ENCODE assay signal across 13 cellular contexts in the genomic region with DNA sequence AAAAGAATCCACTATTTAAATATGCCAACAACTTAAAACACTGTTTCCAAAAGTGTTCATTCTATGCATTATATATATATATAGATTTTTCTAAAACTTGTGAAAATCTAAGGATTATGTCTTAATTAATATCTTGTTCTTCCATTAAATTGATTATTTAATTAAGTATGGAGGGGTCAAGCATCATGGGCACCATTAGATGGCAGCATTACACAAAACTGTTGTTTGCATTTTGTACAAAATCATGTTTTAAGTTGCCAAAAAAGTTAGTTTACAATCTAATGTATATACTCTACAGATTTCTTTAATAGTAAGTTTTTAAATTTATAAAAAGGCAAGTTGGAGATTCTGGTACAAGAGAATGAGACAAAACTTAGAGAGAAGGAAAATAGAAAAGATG.
DNase-seq lines count a peak whose midpoint lies in the region; ATAC-seq and TF ChIP-seq lines count a peak whose summit lies in the region.
"Had no signal": no experiment of that assay in that cellular context is flagged by ENCODE, and none has a peak within 500 bp of the region (broad histone marks: within the 10 kb centered on the region; RNA-seq: fewer than 3 reads in every experiment).

No MANE protein-coding gene starts in this region.

- peaks cover 12% of the 10 kb centered on the region for H3K27me3 ChIP-seq in RWPE2 (ENCODE audit: insufficient read depth, poor library complexity, severe bottlenecking)
- H3K27me3 ChIP-seq in foreskin keratinocyte: peaks cover 7% of the 10 kb centered on the region

- no peaks in the 10 kb centered on the region for H3K36me3 ChIP-seq in RWPE2 (ENCODE audit: low read depth)
- H3K36me3 ChIP-seq: lower lobe of right lung, WERI-Rb-1 had no signal

- peak; percentile 5 for DNase-seq in AG10803 (ENCODE audit: low read depth)
- no peak for DNase-seq in RWPE2 (ENCODE audit: low spot score)
- DNase-seq in foreskin keratinocyte: no peak
- DNase-seq in activated CD4-positive, CD25-positive, alpha-beta regulatory T cell (lab: John Stamatoyannopoulos, UW): no peak
- DNase-seq in NCI-H1436 (lab: John Stamatoyannopoulos, UW): no peak
- DNase-seq: activated T-cell treated with anti-CD3 and anti-CD28 coated beads, Interleukin-2, amount 50 U/mL, for 1 hour; DMS79; lower lobe of right lung; NCI-H1105; WERI-Rb-1 had no signal

- H3K4me1 ChIP-seq in RWPE2 (ENCODE audit: insufficient read depth, poor library complexity, severe bottlenecking) (no peaks in the 10 kb centered on the region), foreskin keratinocyte (no peaks in the 10 kb centered on the region)
- H3K4me1 ChIP-seq: lower lobe of right lung had no signal

- TF ChIP-seq CTCF in AG10803 (conservative IDR thresholded peaks at IDR 0.05; ENCODE audit: low read length) (peak; percentile 41), GM12873 (IDR thresholded peaks at IDR 0.05; ENCODE audit: insufficient read depth, low read depth, low read length, missing control alignments) (peak; percentile 7), RWPE2 (IDR thresholded peaks at IDR 0.05; ENCODE audit: poor library complexity, severe bottlenecking) (peak; percentile 68), foreskin keratinocyte (conservative IDR thresholded peaks at IDR 0.05) (peak; percentile 55)

- ATAC-seq in RWPE2 (ENCODE audit: low read depth) (no peak), foreskin keratinocyte (no peak), HG03280 (IDR thresholded peaks at IDR 0.05; ENCODE audit: unreplicated experiment) (no peak), GM21529 (IDR thresholded peaks at IDR 0.05; ENCODE audit: unreplicated experiment) (no peak)
- ATAC-seq: lower lobe of right lung had no signal

- H3K9me3 ChIP-seq in RWPE2 (ENCODE audit: severe bottlenecking): no peaks in the 10 kb centered on the region
- H3K9me3 ChIP-seq: lower lobe of right lung had no signal

- H3K4me3 ChIP-seq in AG10803 (ENCODE audit: low read length): no peak overlapping the region
- no peak overlapping the region for H3K4me3 ChIP-seq in RWPE2 (ENCODE audit: severe bottlenecking)
- H3K4me3 ChIP-seq: lower lobe of right lung had no signal

- no peak overlapping the region for H3K27ac ChIP-seq in RWPE2 (ENCODE audit: poor library complexity, severe bottlenecking)
- no peak overlapping the region for H3K27ac ChIP-seq in foreskin keratinocyte
- H3K27ac ChIP-seq: lower lobe of right lung, WERI-Rb-1 had no signal

Comparison
In these comparisons a context has a peak if more than half of its experiments do, and no peak if none do; other contexts are left out.
1. CTCF ChIP-seq: peak in every context shown above with its lines; median percentile 68 in RWPE2; 55 in foreskin keratinocyte; 41 in AG10803; 7 in GM12873.